In the genomic region with DNA sequence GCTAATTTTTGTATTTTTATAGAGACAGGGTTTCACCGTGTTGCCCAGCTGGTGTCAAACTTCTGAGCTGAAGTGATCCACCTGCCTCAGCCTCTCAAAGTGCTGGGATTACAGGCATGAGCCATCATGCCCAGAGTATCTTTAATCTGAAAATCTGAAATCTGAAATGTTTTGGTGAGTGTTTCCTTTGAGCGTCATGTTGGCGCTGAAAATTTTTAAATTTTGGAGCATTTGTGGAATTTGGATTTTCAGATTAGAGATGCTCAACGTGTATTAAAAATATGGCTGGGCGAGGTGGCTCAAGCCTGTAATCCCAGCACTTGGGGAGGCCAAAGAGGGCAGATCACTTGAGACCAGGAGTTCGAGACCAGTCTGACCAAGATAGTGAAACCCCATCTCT, we compare ENCODE assay signal across 27 cellular contexts. TPM values are rescaled to one million over a fixed set of nuclear protein-coding genes. Genes with fewer than 3 reads are reported as not detected.
DNase-seq lines count a peak whose midpoint lies in the region.
"Had no signal": no experiment of that assay in that cellular context is flagged by ENCODE, and none has a peak within 500 bp of the region (broad histone marks: within the 10 kb centered on the region; RNA-seq: fewer than 3 reads in every experiment).

No MANE protein-coding gene starts in this region.

- no peaks in the 10 kb centered on the region for H3K79me2 ChIP-seq in trophoblast cell (ENCODE audit: control insufficient read depth, insufficient read depth, low read length, poor library complexity)

- no peak overlapping the region for H3K14ac ChIP-seq in trophoblast cell (ENCODE audit: low read length)

- no CpG with 5 or more reads among the region's 6 CpGs for WGBS in trophoblast cell (ENCODE audit: extremely low coverage, insufficient coverage, insufficient read length)

- H3K18ac ChIP-seq in trophoblast cell (ENCODE audit: low read length) = no peak overlapping the region

- no peak overlapping the region for H3K9ac ChIP-seq in trophoblast cell (ENCODE audit: low read length)
- H3K9ac ChIP-seq: BLaER1; BLaER1 treated with 17β-estradiol and CSF1 and Interleukin-3, amounts not matched to agents 10 nM and 100 nM had no signal

- H4K12ac ChIP-seq in trophoblast cell (ENCODE audit: low read depth, low read length) = no peak overlapping the region

- H3K36me3 ChIP-seq in trophoblast cell (ENCODE audit: control insufficient read depth in 1 of 2, insufficient read depth in 2 of 2, low read length in 2 of 2) = no peaks in the 10 kb centered on the region
- H3K36me3 ChIP-seq: BE2C; BLaER1; BLaER1 treated with 17β-estradiol and CSF1 and Interleukin-3, amounts not matched to agents 10 nM and 100 nM had no signal

- no peak overlapping the region for H3K23ac ChIP-seq in trophoblast cell (ENCODE audit: low read length)

- H2AK5ac ChIP-seq in trophoblast cell (ENCODE audit: low read length) = no peak overlapping the region

- H3K4me1 ChIP-seq in trophoblast cell (ENCODE audit: control insufficient read depth in 1 of 2, insufficient read depth in 2 of 2, low read length in 2 of 2) = no peaks in the 10 kb centered on the region
- H3K4me1 ChIP-seq: A549, BE2C, Caco-2 had no signal

- no peak overlapping the region for H2BK120ac ChIP-seq in trophoblast cell (ENCODE audit: insufficient read depth, low read length, poor library complexity)

- no peak overlapping the region for H3K27ac ChIP-seq in trophoblast cell (ENCODE audit: low read depth, low read length)
- H3K27ac ChIP-seq: 22Rv1; A549; BLaER1; BLaER1 treated with 17β-estradiol and CSF1 and Interleukin-3, amounts not matched to agents 10 nM and 100 nM; C4-2B had no signal

- H3K79me1 ChIP-seq in trophoblast cell (ENCODE audit: low read length) = no peaks in the 10 kb centered on the region

- no peak overlapping the region for H3K4ac ChIP-seq in trophoblast cell (ENCODE audit: low read depth, low read length)

- H3K27me3 ChIP-seq in trophoblast cell (ENCODE audit: insufficient read depth, low read length) = no peaks in the 10 kb centered on the region

- no peak overlapping the region for H3K4me2 ChIP-seq in trophoblast cell (ENCODE audit: low read length)
- H3K4me2 ChIP-seq: A549, BLaER1 had no signal

- H3K4me3 ChIP-seq in trophoblast cell (ENCODE audit: low read depth, low read length) = no peak overlapping the region
- H3K4me3 ChIP-seq: A549; BLaER1; BLaER1 treated with 17β-estradiol and CSF1 and Interleukin-3, amounts not matched to agents 10 nM and 100 nM had no signal

- no peak overlapping the region for H2BK12ac ChIP-seq in trophoblast cell (ENCODE audit: low read length)

- no peak overlapping the region for H4K91ac ChIP-seq in trophoblast cell (ENCODE audit: low read depth, low read length)

- H4K8ac ChIP-seq in trophoblast cell (ENCODE audit: low read depth, low read length) = no peak overlapping the region

- H2AFZ ChIP-seq in trophoblast cell (ENCODE audit: insufficient read depth, low read length, poor library complexity) = no peak overlapping the region

- no peak overlapping the region for H2BK5ac ChIP-seq in trophoblast cell (ENCODE audit: low read depth, low read length, poor library complexity)

- H3K9me3 ChIP-seq in trophoblast cell (ENCODE audit: insufficient read depth, low read depth, low read length) = peaks cover 2% of the 10 kb centered on the region
- H3K9me3 ChIP-seq: A549; BE2C; BLaER1; BLaER1 treated with 17β-estradiol and CSF1 and Interleukin-3, amounts not matched to agents 10 nM and 100 nM; Caco-2 had no signal

- DNase-seq in trophoblast cell = peak; percentile 35 to 93
- DNase-seq in D341Med (ENCODE audit: low spot score) = no peak
- DNase-seq: 8988T; ACHN; AML-193; BE2C; C1 segment of cervical spinal cord; Caco-2; Calu3; CD4-positive, alpha-beta memory T cell; CD4-positive, alpha-beta T cell; CD4-positive, CD25-positive, alpha-beta regulatory T cell; CD8-positive, alpha-beta memory T cell; CD8-positive, alpha-beta T cell; COR-L47; DMS 273 treated with DMSO at 0.1 percent for 48 hours; DMS153; DMS53; DMS79; DMS79 treated with DMSO at 0.1 percent for 48 hours; DND-41; EL had no signal

RNA-seq across cellular contexts. Expression of gene CPAMD8, which starts 5.1 kb away (rescaled TPM):
- polyA plus RNA-seq in trophoblast cell (2013) = 4.6 and 4.8 TPM in 2 replicates

RNA-seq across cellular contexts. Expression of gene HAUS8, which starts 43.5 kb away (rescaled TPM):
- polyA plus RNA-seq in trophoblast cell (2013) = 31.7 and 32.6 TPM in 2 replicates

RNA-seq across cellular contexts. Expression of gene MYO9B, which starts 43.8 kb away (rescaled TPM):
- polyA plus RNA-seq in trophoblast cell (2013) = 64.1 and 65.1 TPM in 2 replicates
